In genomic region chr11:73353422-73353821, GRCh38 we compare ENCODE assay signal across 20 cellular contexts. TPM values are rescaled to one million over a fixed set of nuclear protein-coding genes. Genes with fewer than 3 reads are reported as not detected.
"Had no signal": no experiment of that assay in that cellular context is flagged by ENCODE, and none has a peak within 500 bp of the region (broad histone marks: within the 10 kb centered on the region; RNA-seq: fewer than 3 reads in every experiment).

No MANE protein-coding gene starts in this region.

- H3K36me3 Mint-ChIP-seq: immature natural killer cell had no signal

- DNase-seq: activated CD4-positive, alpha-beta T cell treated with anti-CD3 and anti-CD28 coated beads, Interleukin-2, amount 10 ng/mL, durations not matched to agents 7 days and 5 days; activated CD4-positive, CD25-positive, alpha-beta regulatory T cell; activated effector memory CD4-positive, alpha-beta T cell treated with Interleukin-2 at 50 U/mL for 16 hours; activated naive CD4-positive, alpha-beta T cell treated with anti-CD3 and anti-CD28 coated beads, Interleukin-2, amount 50 U/mL, for 16 hours; cerebellar nuclear complex; effector memory CD8-positive, alpha-beta T cell; esophagus squamous epithelium; immature natural killer cell; kidney glomerular epithelial cell; left ventricle myocardium inferior; mammary epithelial cell; midbrain; nephron progenitor cell; nucleus accumbens; retina; stimulated activated CD4-positive, alpha-beta T cell treated with anti-CD3 and anti-CD28 coated beads, Interleukin-2, amount 100 ng/mL, for 24 hours; stomach; T1000; upper lobe of left lung had no signal

- H3K4me3 ChIP-seq: esophagus squamous epithelium, left ventricle myocardium inferior, stomach, upper lobe of left lung had no signal

- ATAC-seq: effector memory CD8-positive, alpha-beta T cell had no signal

- H3K9me3 Mint-ChIP-seq: activated CD4-positive, alpha-beta T cell treated with anti-CD3 and anti-CD28 coated beads, Interleukin-2, amount 10 ng/mL, durations not matched to agents 7 days and 5 days; dendritic cell treated with granulocyte-macrophage colony-stimulating factor and Interleukin-4, amounts not matched to agents 40 ng/mL and 50 ng/mL, for 4 days; effector memory CD8-positive, alpha-beta T cell; immature natural killer cell; nephron progenitor cell had no signal

- H3K9me3 ChIP-seq: esophagus squamous epithelium, left ventricle myocardium inferior, stomach, upper lobe of left lung had no signal

- H3K27ac ChIP-seq: esophagus squamous epithelium, left ventricle myocardium inferior, stomach, upper lobe of left lung had no signal

- H3K27me3 ChIP-seq: esophagus squamous epithelium, stomach, upper lobe of left lung had no signal

- H3K27me3 Mint-ChIP-seq: activated CD4-positive, alpha-beta T cell treated with anti-CD3 and anti-CD28 coated beads, Interleukin-2, amount 10 ng/mL, durations not matched to agents 7 days and 5 days had no signal

- H3K27ac Mint-ChIP-seq: activated CD4-positive, alpha-beta T cell treated with anti-CD3 and anti-CD28 coated beads, Interleukin-2, amount 10 ng/mL, durations not matched to agents 7 days and 5 days; dendritic cell treated with granulocyte-macrophage colony-stimulating factor and Interleukin-4, amounts not matched to agents 40 ng/mL and 50 ng/mL, for 4 days; nephron progenitor cell had no signal

- H3K4me3 Mint-ChIP-seq: activated CD4-positive, alpha-beta T cell treated with anti-CD3 and anti-CD28 coated beads, Interleukin-2, amount 10 ng/mL, durations not matched to agents 7 days and 5 days; dendritic cell treated with granulocyte-macrophage colony-stimulating factor and Interleukin-4, amounts not matched to agents 40 ng/mL and 50 ng/mL, for 4 days; effector memory CD8-positive, alpha-beta T cell; immature natural killer cell; nephron progenitor cell had no signal

RNA-seq across cellular contexts. Expression of gene ARHGEF17, which starts 45.3 kb away (rescaled TPM):
- total RNA-seq: activated CD4-positive, alpha-beta T cell treated with anti-CD3 and anti-CD28 coated beads, Interleukin-2, amount 10 ng/mL, durations not matched to agents 7 days and 5 days had no signal
- polyA plus RNA-seq: immature natural killer cell had no signal
